10 cellular contexts compared by ENCODE assay signal in the genomic region with DNA sequence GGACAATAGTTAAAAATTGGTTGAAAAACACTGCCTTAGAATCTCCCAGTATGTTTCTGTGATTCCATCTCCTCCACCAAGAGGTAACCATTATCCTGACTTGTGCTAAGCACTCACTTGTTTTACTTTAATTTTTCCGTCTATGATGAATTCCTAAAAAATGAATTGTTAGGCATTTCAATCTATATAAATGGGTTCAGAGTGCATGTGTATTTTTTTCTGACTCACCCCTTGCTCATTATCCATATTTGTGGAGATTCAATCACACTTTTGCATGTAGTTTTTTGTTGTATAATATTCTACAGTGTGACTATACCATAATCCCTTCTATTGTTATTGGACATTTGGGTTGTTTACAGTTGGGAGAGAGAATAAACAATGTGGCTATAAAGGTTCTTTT. TPM values are rescaled to one million over a fixed set of nuclear protein-coding genes. Genes with fewer than 3 reads are reported as not detected.
DNase-seq lines count a peak whose midpoint lies in the region; ATAC-seq and TF ChIP-seq lines count a peak whose summit lies in the region.
"Had no signal": no experiment of that assay in that cellular context is flagged by ENCODE, and none has a peak within 500 bp of the region (broad histone marks: within the 10 kb centered on the region; RNA-seq: fewer than 3 reads in every experiment).

No MANE protein-coding gene starts in this region.

- H3K27me3 Mint-ChIP-seq in activated T-cell treated with anti-CD3 and anti-CD28 coated beads, Interleukin-2, amount 50 U/mL, for 72 hours (ENCODE audit: low read depth) = no peaks in the 10 kb centered on the region

- no peaks in the 10 kb centered on the region for H3K27me3 ChIP-seq in RWPE2 (ENCODE audit: insufficient read depth, poor library complexity, severe bottlenecking)
- H3K27me3 ChIP-seq in skeletal muscle tissue (ENCODE audit: control insufficient read depth in 3 of 3, insufficient read depth in 3 of 3, low read length in 3 of 3) = no peaks in the 10 kb centered on the region
- H3K27me3 ChIP-seq in ascending aorta = no peaks in the 10 kb centered on the region

- peak overlapping the region; percentile 81 for H3K27ac Mint-ChIP-seq in activated T-cell treated with anti-CD3 and anti-CD28 coated beads, Interleukin-2, amount 50 U/mL, for 72 hours

- peaks cover 48% of the 10 kb centered on the region for H3K4me1 Mint-ChIP-seq in activated T-cell treated with anti-CD3 and anti-CD28 coated beads, Interleukin-2, amount 50 U/mL, for 72 hours (ENCODE audit: low read depth)

- TF ChIP-seq CTCF in RWPE2 (IDR thresholded peaks at IDR 0.05; ENCODE audit: poor library complexity, severe bottlenecking) (no peak), epithelial cell of proximal tubule (conservative IDR thresholded peaks at IDR 0.05; ENCODE audit: low read depth, low read length) (no peak), ascending aorta (IDR thresholded peaks at IDR 0.05) (no peak)

- no peaks in the 10 kb centered on the region for H3K9me3 ChIP-seq in RWPE2 (ENCODE audit: severe bottlenecking)
- H3K9me3 ChIP-seq in skeletal muscle tissue (ENCODE audit: control insufficient read depth in 3 of 3, low read length in 3 of 3) = no peaks in the 10 kb centered on the region
- H3K9me3 ChIP-seq in ascending aorta = no peaks in the 10 kb centered on the region

- H3K9me3 Mint-ChIP-seq in activated T-cell treated with anti-CD3 and anti-CD28 coated beads, Interleukin-2, amount 50 U/mL, for 72 hours = no peaks in the 10 kb centered on the region

- H3K4me3 ChIP-seq in RWPE2 (ENCODE audit: severe bottlenecking) (peak overlapping the region; percentile 96), epithelial cell of proximal tubule (ENCODE audit: low read depth, low read length) (peak overlapping the region; percentile 93), skeletal muscle tissue (ENCODE audit: low read length in 3 of 3) (peak overlapping the region in 1 of 3 donors; percentile 100), ascending aorta (peak overlapping the region in 1 of 2 donors; percentile 93)

- peaks cover 2% of the 10 kb centered on the region; the same call in 1 of the 2 replicates for H3K36me3 ChIP-seq in RWPE2 (ENCODE audit: low read depth)
- H3K36me3 ChIP-seq in skeletal muscle tissue (ENCODE audit: control insufficient read depth in 3 of 3, insufficient read depth in 3 of 3, low read length in 3 of 3) = no peaks in the 10 kb centered on the region
- no peaks in the 10 kb centered on the region for H3K36me3 ChIP-seq in ascending aorta

- peaks cover 1 to 4% of the 10 kb centered on the region in 2 donors for H3K36me3 Mint-ChIP-seq in activated T-cell treated with anti-CD3 and anti-CD28 coated beads, Interleukin-2, amount 50 U/mL, for 72 hours (ENCODE audit: insufficient read depth in 2 of 2)

- H3K4me3 Mint-ChIP-seq in activated T-cell treated with anti-CD3 and anti-CD28 coated beads, Interleukin-2, amount 50 U/mL, for 72 hours = peak overlapping the region; percentile 86 to 96

- H3K4me1 ChIP-seq in RWPE2 (ENCODE audit: insufficient read depth, poor library complexity, severe bottlenecking) (peaks cover 24% of the 10 kb centered on the region), skeletal muscle tissue (ENCODE audit: control insufficient read depth in 3 of 3, insufficient read depth in 3 of 3, low read length in 3 of 3) (peaks cover 20 to 32% (median 31%) of the 10 kb centered on the region in 3 donors), ascending aorta (peaks cover 10 to 12% of the 10 kb centered on the region in 2 donors)

- H3K9ac ChIP-seq in skeletal muscle tissue (ENCODE audit: low read depth in 1 of 3, low read length in 3 of 3) = peak overlapping the region in 2 of 3 donors; percentile 97 to 99

- ATAC-seq in activated T-cell treated with anti-CD3 and anti-CD28 coated beads, Interleukin-2, amount 50 U/mL, for 72 hours (replicated peaks in 1 of 2) = no peak
- ATAC-seq in RWPE2 (ENCODE audit: low read depth) (no peak), HG02610 (IDR thresholded peaks at IDR 0.05; ENCODE audit: unreplicated experiment) (no peak)

- intact Hi-C loops in ascending aorta (cut with DNase I) = loop anchor here (5.0 kb wide), 1 partner anchor 186 kb away; a partner anchor contains a TSS

- peak overlapping the region; percentile 68 for H3K27ac ChIP-seq in RWPE2 (ENCODE audit: poor library complexity, severe bottlenecking)
- no peak overlapping the region for H3K27ac ChIP-seq in skeletal muscle tissue (ENCODE audit: low read depth, low read length)
- no peak overlapping the region for H3K27ac ChIP-seq in ascending aorta

- DNase-seq in activated T-cell treated with anti-CD3 and anti-CD28 coated beads, Interleukin-2, amount 50 U/mL, for 72 hours = no peak
- no peak for DNase-seq in activated T-cell treated with anti-CD3 and anti-CD28 coated beads, Interleukin-2, amount 50 U/mL, for 1 hour
- DNase-seq in RWPE2 (ENCODE audit: low spot score) (no peak), epithelial cell of proximal tubule (ENCODE audit: low read depth) (no peak), ascending aorta (ENCODE audit: low spot score in 2 of 2) (no peak), NCI-H2227 (lab: John Stamatoyannopoulos, UW; ENCODE audit: unreplicated experiment) (no peak)
- DNase-seq: AML-193, NCI-H524 had no signal

RNA-seq across cellular contexts. Expression of a gene that starts 1.3 kb away (rescaled TPM):
- 10 to 100 TPM; 52.9 to 59.8 TPM for total RNA-seq in activated T-cell treated with anti-CD3 and anti-CD28 coated beads, Interleukin-2, amount 50 U/mL, for 72 hours
- 85.2 and 138 TPM in 2 replicates for total RNA-seq in epithelial cell of proximal tubule
- total RNA-seq in skeletal muscle tissue = 87.7 TPM
- total RNA-seq in ascending aorta = 34.2 TPM

RNA-seq across cellular contexts. Expression of a gene that starts 1.6 kb away (rescaled TPM):
- total RNA-seq in activated T-cell treated with anti-CD3 and anti-CD28 coated beads, Interleukin-2, amount 50 U/mL, for 72 hours = 10 to 100 TPM; 31.5 to 38.0 TPM
- total RNA-seq in epithelial cell of proximal tubule (2.1 and 4.1 TPM in 2 replicates), skeletal muscle tissue (16.7 TPM), ascending aorta (2.1 TPM)

RNA-seq across cellular contexts. Expression of a gene that starts 42.9 kb away (rescaled TPM):
- total RNA-seq in activated T-cell treated with anti-CD3 and anti-CD28 coated beads, Interleukin-2, amount 50 U/mL, for 72 hours = 100 to 1,000 TPM; 232 to 385 TPM
- total RNA-seq in epithelial cell of proximal tubule (56.2 and 103 TPM in 2 replicates), skeletal muscle tissue (62.6 TPM), ascending aorta (112 TPM)
